In the genomic region with DNA sequence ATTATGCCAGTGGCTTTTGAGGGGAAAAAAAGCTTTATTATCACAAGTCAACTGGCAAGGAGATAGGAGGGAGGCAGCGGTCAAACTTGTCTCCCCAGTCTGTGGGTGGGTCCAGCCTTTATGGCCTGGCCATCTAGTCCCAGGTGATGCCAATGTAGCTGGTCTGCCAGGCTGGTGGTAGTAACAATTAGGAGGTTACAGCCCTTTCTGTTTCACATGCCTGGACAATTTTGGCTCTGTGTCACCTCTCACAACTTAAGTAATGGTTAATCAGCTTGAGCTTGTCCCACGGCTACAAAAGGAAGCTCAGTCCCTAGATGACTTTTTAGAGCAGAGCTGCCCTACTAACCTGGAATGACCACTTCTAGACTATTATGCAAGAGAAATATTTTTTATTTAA, we compare ENCODE assay signal across 21 cellular contexts. TPM values are rescaled to one million over a fixed set of nuclear protein-coding genes. Genes with fewer than 3 reads are reported as not detected.
DNase-seq lines count a peak whose midpoint lies in the region; ATAC-seq and TF ChIP-seq lines count a peak whose summit lies in the region.
"Had no signal": no experiment of that assay in that cellular context is flagged by ENCODE, and none has a peak within 500 bp of the region (broad histone marks: within the 10 kb centered on the region; RNA-seq: fewer than 3 reads in every experiment).

No MANE protein-coding gene starts in this region.

- H3K4me1 ChIP-seq in body of pancreas (peaks cover 10% of the 10 kb centered on the region), mucosa of descending colon (ENCODE audit: low read depth) (peaks cover 6% of the 10 kb centered on the region), stomach (peaks cover 0 to 4% (median 0%) of the 10 kb centered on the region in 4 donors)
- H3K4me1 ChIP-seq: Peyer's patch, SJCRH30 had no signal

- POLR2A ChIA-PET in MCF 10A (lab: Yijun Ruan, JAX) = no interaction called here

- no peaks in the 10 kb centered on the region for H3K9me3 Mint-ChIP-seq in activated CD8-positive, alpha-beta memory T cell treated with anti-CD3 and anti-CD28 coated beads, Interleukin-2, amount 10 ng/mL, durations not matched to agents 7 days and 5 days (ENCODE audit: low read depth)
- H3K9me3 Mint-ChIP-seq in MCF 10A (ENCODE audit: unreplicated experiment) = no peaks in the 10 kb centered on the region

- H3K36me3 Mint-ChIP-seq in activated CD8-positive, alpha-beta memory T cell treated with anti-CD3 and anti-CD28 coated beads, Interleukin-2, amount 10 ng/mL, durations not matched to agents 7 days and 5 days = peaks cover 1% of the 10 kb centered on the region
- H3K36me3 Mint-ChIP-seq in MCF 10A (ENCODE audit: insufficient read depth, unreplicated experiment) = no peaks in the 10 kb centered on the region

- H3K27ac Mint-ChIP-seq in activated CD8-positive, alpha-beta memory T cell treated with anti-CD3 and anti-CD28 coated beads, Interleukin-2, amount 10 ng/mL, durations not matched to agents 7 days and 5 days = no peak overlapping the region
- H3K27ac Mint-ChIP-seq in MCF 10A (ENCODE audit: low read depth, unreplicated experiment) = no peak overlapping the region

- 6 to 26% methylated on average over 2 of the region's 2 CpGs for WGBS in body of pancreas, 2 donors
- 27 to 46% (median 38%) methylated on average over 2 of the region's 2 CpGs for WGBS in stomach, 5 donors

- no peak for TF ChIP-seq CTCF in body of pancreas (IDR thresholded peaks at IDR 0.05)
- no peak for TF ChIP-seq CTCF in mucosa of descending colon (IDR thresholded peaks at IDR 0.05)
- no peak for TF ChIP-seq CTCF in stomach (IDR thresholded peaks at IDR 0.05)
- no peak for TF ChIP-seq CTCF in MCF 10A (IDR thresholded peaks at IDR 0.05; ENCODE audit: unreplicated experiment)

- DNase-seq in activated CD8-positive, alpha-beta memory T cell treated with anti-CD3 and anti-CD28 coated beads for 24 hours = peak; percentile 38
- no peak for DNase-seq in activated CD8-positive, alpha-beta memory T cell treated with anti-CD3 and anti-CD28 coated beads, Interleukin-2, amount 10 ng/mL, durations not matched to agents 7 days and 5 days
- DNase-seq in body of pancreas (peak; percentile 21 to 44 (median 31)), mucosa of descending colon (peak in 2 of 3 donors; percentile 30 to 31), stomach (peak; percentile 29), MCF 10A (ENCODE audit: unreplicated experiment) (no peak)
- DNase-seq: 8988T, AML-193, GM23248, HCEC 1CT, Kasumi-1, MM.1S, NCI-H1092, NCI-H1436, NCI-H1930, NCI-H69, Peyer's patch, SJCRH30 had no signal

- peaks cover 8% of the 10 kb centered on the region for H3K4me1 Mint-ChIP-seq in activated CD8-positive, alpha-beta memory T cell treated with anti-CD3 and anti-CD28 coated beads, Interleukin-2, amount 10 ng/mL, durations not matched to agents 7 days and 5 days
- no peaks in the 10 kb centered on the region for H3K4me1 Mint-ChIP-seq in MCF 10A (ENCODE audit: insufficient read depth, unreplicated experiment)

- intact Hi-C loops in body of pancreas (cut with DNase I) = no loop called here
- intact Hi-C loops in mucosa of descending colon (cut with DNase I, micrococcal nuclease) = no loop called here
- intact Hi-C loops in stomach (cut with DNase I; ENCODE audit: low total_unique reads) = no loop called here
- intact Hi-C loops in MCF 10A (cut with micrococcal nuclease) = no loop called here

- CTCF ChIA-PET in activated CD8-positive, alpha-beta memory T cell treated with anti-CD3 and anti-CD28 coated beads, Interleukin-2, amount 10 ng/mL, durations not matched to agents 7 days and 5 days (lab: Charles Lee) = no interaction called here
- CTCF ChIA-PET in MCF 10A (lab: Yijun Ruan, JAX) = interaction anchor here (0.7 to 1.2 kb wide), 2 partner anchors 10 to 697 kb away, joined by 3 read pairs; no protein-coding TSS in a partner anchor

- H3K27ac ChIP-seq in body of pancreas (peak overlapping the region; percentile 38 to 65 (median 56)), stomach (peak overlapping the region in 2 of 5 donors; percentile 1 to 10)
- H3K27ac ChIP-seq: C4-2B, GM23248, Peyer's patch, SJCRH30 had no signal

- no peak for ATAC-seq in activated CD8-positive, alpha-beta memory T cell treated with anti-CD3 and anti-CD28 coated beads, Interleukin-2, amount 10 ng/mL, durations not matched to agents 7 days and 5 days
- ATAC-seq in body of pancreas = peak; percentile 74
- peak; percentile 60 for ATAC-seq in mucosa of descending colon
- ATAC-seq in HG02678 (IDR thresholded peaks at IDR 0.05; ENCODE audit: unreplicated experiment) = no peak
- ATAC-seq in GM18511 (IDR thresholded peaks at IDR 0.05; ENCODE audit: unreplicated experiment) = no peak

- H3K4me3 Mint-ChIP-seq in activated CD8-positive, alpha-beta memory T cell treated with anti-CD3 and anti-CD28 coated beads, Interleukin-2, amount 10 ng/mL, durations not matched to agents 7 days and 5 days = no peak overlapping the region
- no peak overlapping the region for H3K4me3 Mint-ChIP-seq in MCF 10A (ENCODE audit: unreplicated experiment)

- TF ChIP-seq EP300 in stomach (IDR thresholded peaks at IDR 0.05) = no peak

- no TSS peak for BruUV-seq in MCF 10A (replicated peaks; lab: Mats Ljungman, UMichigan)

- H3K4me3 ChIP-seq in body of pancreas = no peak overlapping the region
- no peak overlapping the region for H3K4me3 ChIP-seq in mucosa of descending colon
- H3K4me3 ChIP-seq in stomach = no peak overlapping the region
- H3K4me3 ChIP-seq: GM23248, Peyer's patch, SJCRH30 had no signal

- no peaks in the 10 kb centered on the region for H3K36me3 ChIP-seq in body of pancreas (replicated peaks in 1 of 2; ENCODE audit: insufficient read depth in 1 of 2, low read depth in 2 of 2)
- no peaks in the 10 kb centered on the region for H3K36me3 ChIP-seq in mucosa of descending colon (ENCODE audit: low read depth)
- H3K36me3 ChIP-seq in stomach = no peaks in the 10 kb centered on the region
- H3K36me3 ChIP-seq: Peyer's patch, SJCRH30 had no signal

- H3K27me3 ChIP-seq in body of pancreas (no peaks in the 10 kb centered on the region), stomach (no peaks in the 10 kb centered on the region)
- H3K27me3 ChIP-seq: Peyer's patch, SJCRH30 had no signal

- H3K9me3 ChIP-seq in body of pancreas (no peaks in the 10 kb centered on the region), mucosa of descending colon (no peaks in the 10 kb centered on the region), stomach (no peaks in the 10 kb centered on the region)
- H3K9me3 ChIP-seq: Peyer's patch, SJCRH30 had no signal

- TF ChIP-seq POLR2A in body of pancreas (IDR thresholded peaks at IDR 0.05) = no peak
- no peak for TF ChIP-seq POLR2A in stomach (IDR thresholded peaks at IDR 0.05)

- no peaks in the 10 kb centered on the region for H3K27me3 Mint-ChIP-seq in activated CD8-positive, alpha-beta memory T cell treated with anti-CD3 and anti-CD28 coated beads, Interleukin-2, amount 10 ng/mL, durations not matched to agents 7 days and 5 days
- no peaks in the 10 kb centered on the region for H3K27me3 Mint-ChIP-seq in MCF 10A (ENCODE audit: insufficient read depth, unreplicated experiment)

RNA-seq across cellular contexts. Expression of a gene that starts 8.2 kb away (rescaled TPM):
- 1 to 10 TPM; 6.6 to 7.7 TPM for total RNA-seq in activated CD8-positive, alpha-beta memory T cell treated with anti-CD3 and anti-CD28 coated beads, Interleukin-2, amount 10 ng/mL, durations not matched to agents 7 days and 5 days
- total RNA-seq in body of pancreas = 10 to 100 TPM in 1 of 2 donors, 1 to 10 TPM in 1; 6.0 to 43.8 TPM
- total RNA-seq in mucosa of descending colon = 10 to 100 TPM; 12.3 to 17.3 (median 16.1) TPM
- total RNA-seq in stomach = 10 to 100 TPM in 3 of 5 donors, 1 to 10 TPM in 1, not detected in 1; 6.2 to 13.6 (median 11.0) TPM
- polyA plus RNA-seq in stomach = 10 to 100 TPM; 21.5 to 42.6 (median 23.5) TPM
- 11.8 and 11.9 TPM in 2 replicates for total RNA-seq in MCF 10A (2022)

RNA-seq across cellular contexts. Expression of a gene that starts 26.7 kb away (rescaled TPM):
- 100 to 1,000 TPM; 137 to 152 TPM for total RNA-seq in activated CD8-positive, alpha-beta memory T cell treated with anti-CD3 and anti-CD28 coated beads, Interleukin-2, amount 10 ng/mL, durations not matched to agents 7 days and 5 days
- total RNA-seq in body of pancreas (10 to 100 TPM; 50.1 to 64.6 TPM), mucosa of descending colon (10 to 100 TPM; 78.4 to 85.2 (median 82.0) TPM), stomach (100 to 1,000 TPM in 2 of 5 donors, 10 to 100 TPM in 3; 42.4 to 133 (median 93.7) TPM), MCF 10A (2022) (138 and 145 TPM in 2 replicates)
- 10 to 100 TPM; 20.5 to 40.2 (median 31.8) TPM for polyA plus RNA-seq in stomach

Comparison
In these comparisons a context has a peak if more than half of its experiments do, and no peak if none do; other contexts are left out.
1. DNase-seq: peak in activated CD8-positive, alpha-beta memory T cell treated with anti-CD3 and anti-CD28 coated beads for 24 hours (single experiment), body of pancreas (4 of 4), mucosa of descending colon (2 of 3) and stomach (single experiment); none in activated CD8-positive, alpha-beta memory T cell treated with anti-CD3 and anti-CD28 coated beads, Interleukin-2, amount 10 ng/mL, durations not matched to agents 7 days and 5 days (single experiment) and MCF 10A (single experiment).
2. ATAC-seq: peak in body of pancreas (single experiment) and mucosa of descending colon (single experiment); none in activated CD8-positive, alpha-beta memory T cell treated with anti-CD3 and anti-CD28 coated beads, Interleukin-2, amount 10 ng/mL, durations not matched to agents 7 days and 5 days (single experiment), HG02678 (single experiment) and GM18511 (single experiment).